ENCODE assay signal across 27 cellular contexts in the genomic region with DNA sequence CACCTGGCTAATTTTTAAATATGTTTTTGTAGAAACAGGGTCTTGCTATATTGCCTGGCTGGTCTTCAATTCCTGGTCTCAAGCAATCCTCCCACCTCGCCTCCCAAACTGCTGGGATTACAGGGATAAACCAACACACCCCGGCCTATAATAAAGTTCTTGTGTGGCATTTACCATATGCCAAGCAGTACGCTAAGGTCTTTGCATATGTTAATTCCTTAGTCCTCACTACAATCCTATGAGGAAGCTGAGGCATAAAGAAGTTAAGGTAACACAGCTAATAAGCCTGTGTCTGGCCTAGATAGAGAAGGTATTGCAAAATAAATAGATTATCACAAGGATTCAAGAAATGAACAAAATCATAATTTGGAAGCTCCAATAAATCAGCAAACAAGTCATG.
"Had no signal": no experiment of that assay in that cellular context is flagged by ENCODE, and none has a peak within 500 bp of the region (broad histone marks: within the 10 kb centered on the region; RNA-seq: fewer than 3 reads in every experiment).

No MANE protein-coding gene starts in this region.

- H3K36me3 ChIP-seq: ascending aorta, cardiac muscle cell had no signal

- H3K27ac ChIP-seq: ascending aorta, cardiac muscle cell, VCaP had no signal

- H3K4me3 ChIP-seq: ascending aorta, cardiac muscle cell had no signal

- H3K27me3 ChIP-seq: ascending aorta, cardiac muscle cell had no signal

- DNase-seq: activated B cell treated with CpG ODN at 0.5 μM for 24 hours; activated CD4-positive, alpha-beta memory T cell treated with anti-CD3 and anti-CD28 coated beads, Interleukin-2, amount 10 ng/mL, durations not matched to agents 7 days and 5 days; activated CD4-positive, alpha-beta T cell treated with anti-CD3 and anti-CD28 coated beads for 4 hours; activated CD4-positive, alpha-beta T cell treated with anti-CD3 and anti-CD28 coated beads, Interleukin-2, amount 10 ng/mL, durations not matched to agents 7 days and 5 days; activated CD4-positive, alpha-beta T cell treated with anti-CD3 and anti-CD28 coated beads, Interleukin-2, amount 50 U/mL, for 48 hours; activated CD4-positive, CD25-positive, alpha-beta regulatory T cell treated with anti-CD3 and anti-CD28 coated beads, Interleukin-2, amount 50 U/mL, for 72 hours; activated CD8-positive, alpha-beta memory T cell treated with anti-CD3 and anti-CD28 coated beads for 24 hours; activated CD8-positive, alpha-beta memory T cell treated with anti-CD3 and anti-CD28 coated beads, Interleukin-2, amount 10 ng/mL, durations not matched to agents 7 days and 5 days; activated CD8-positive, alpha-beta memory T cell treated with anti-CD3 and anti-CD28 coated beads, Interleukin-2, amount 50 U/mL, for 48 hours; activated CD8-positive, alpha-beta T cell treated with anti-CD3 and anti-CD28 coated beads, Interleukin-2, amount 10 ng/mL, durations not matched to agents 7 days and 5 days; activated effector memory CD4-positive, alpha-beta T cell treated with Interleukin-2 at 50 U/mL for 16 hours; activated gamma-delta T cell; activated naive CD4-positive, alpha-beta T cell treated with anti-CD3 and anti-CD28 coated beads, Interleukin-2, amount 10 ng/mL, durations not matched to agents 7 days and 5 days; activated naive CD4-positive, alpha-beta T cell treated with Interleukin-2 at 50 U/mL for 16 hours; activated naive CD8-positive, alpha-beta T cell treated with anti-CD3 and anti-CD28 coated beads, Interleukin-2, amount 10 ng/mL, durations not matched to agents 7 days and 5 days; activated naive CD8-positive, alpha-beta T cell treated with anti-CD3 and anti-CD28 coated beads, Interleukin-2, amount 50 U/mL, for 24 hours; activated T-cell treated with anti-CD3 and anti-CD28 coated beads, Interleukin-2, amount 50 U/mL, for 24 hours; activated T-cell treated with anti-CD3 and anti-CD28 coated beads, Interleukin-2, amount 50 U/mL, for 48 hours; amygdala; anterior cingulate cortex; caudate nucleus; cerebellar nuclear complex; T-helper 2 cell; T-helper 9 cell had no signal

- H3K9me3 ChIP-seq: ascending aorta had no signal

- ATAC-seq: activated CD8-positive, alpha-beta memory T cell treated with anti-CD3 and anti-CD28 coated beads, Interleukin-2, amount 10 ng/mL, durations not matched to agents 7 days and 5 days; activated CD8-positive, alpha-beta T cell treated with anti-CD3 and anti-CD28 coated beads, Interleukin-2, amount 10 ng/mL, durations not matched to agents 7 days and 5 days; activated naive CD8-positive, alpha-beta T cell treated with anti-CD3 and anti-CD28 coated beads, Interleukin-2, amount 50 U/mL, for 24 hours had no signal
